Comparison of ENCODE assay signal across 1 cellular context in the genomic region with DNA sequence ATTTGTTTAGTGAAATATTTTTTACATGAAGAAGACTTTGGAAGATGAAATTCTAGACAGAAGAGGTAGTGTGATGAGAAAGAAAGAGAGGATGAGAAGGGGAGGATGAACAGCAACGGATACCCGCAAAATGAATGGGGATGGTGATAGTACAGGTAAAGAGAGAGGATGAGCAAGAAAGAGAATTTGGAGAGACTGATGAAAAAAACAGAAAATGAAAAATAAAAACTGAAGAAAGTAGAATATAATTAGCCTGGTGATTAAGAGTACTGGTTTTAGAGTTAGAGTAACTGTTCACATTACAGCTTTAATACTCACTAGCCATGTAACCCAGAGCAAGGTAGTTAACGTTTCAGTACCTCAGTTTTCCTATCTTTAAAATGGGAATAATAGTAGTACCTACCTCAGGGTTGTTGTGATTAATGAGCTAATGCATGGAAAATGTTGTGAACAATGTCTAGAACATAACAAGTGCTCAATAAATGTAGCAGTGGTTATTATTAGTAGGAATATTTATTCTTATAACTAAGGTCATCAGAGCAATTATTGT.
TF ChIP-seq lines count a peak whose summit lies in the region.

No MANE protein-coding gene starts in this region.

TF ChIP-seq in IMR-90, 13 proteins besides CTCF, POLR2A, EP300 and RAD21:
- TF ChIP-seq MAZ (IDR thresholded peaks at IDR 0.05; ENCODE audit: borderline replicate concordance, low read depth, low read length), result no peak
- no peak for TF ChIP-seq CEBPB (IDR thresholded peaks at IDR 0.05; ENCODE audit: low read depth, low read length)
- TF ChIP-seq BHLHE40 (IDR thresholded peaks at IDR 0.05; ENCODE audit: low read depth, low read length), result no peak
- TF ChIP-seq CHD1 (IDR thresholded peaks at IDR 0.05; ENCODE audit: low read depth, low read length), result no peak
- no peak for TF ChIP-seq NFE2L2 (IDR thresholded peaks at IDR 0.05; ENCODE audit: low read depth, low read length)
- TF ChIP-seq RCOR1 (IDR thresholded peaks at IDR 0.05; ENCODE audit: insufficient replicate concordance, low read length), result no peak
- TF ChIP-seq, protein P1, sequence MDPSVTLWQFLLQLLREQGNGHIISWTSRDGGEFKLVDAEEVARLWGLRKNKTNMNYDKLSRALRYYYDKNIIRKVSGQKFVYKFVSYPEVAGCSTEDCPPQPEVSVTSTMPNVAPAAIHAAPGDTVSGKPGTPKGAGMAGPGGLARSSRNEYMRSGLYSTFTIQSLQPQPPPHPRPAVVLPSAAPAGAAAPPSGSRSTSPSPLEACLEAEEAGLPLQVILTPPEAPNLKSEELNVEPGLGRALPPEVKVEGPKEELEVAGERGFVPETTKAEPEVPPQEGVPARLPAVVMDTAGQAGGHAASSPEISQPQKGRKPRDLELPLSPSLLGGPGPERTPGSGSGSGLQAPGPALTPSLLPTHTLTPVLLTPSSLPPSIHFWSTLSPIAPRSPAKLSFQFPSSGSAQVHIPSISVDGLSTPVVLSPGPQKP (IDR thresholded peaks at IDR 0.05; ENCODE audit: borderline replicate concordance, low read depth, low read length), result no peak
- TF ChIP-seq RFX5 (IDR thresholded peaks at IDR 0.05; ENCODE audit: low read depth, low read length), result no peak
- TF ChIP-seq, protein P2, sequence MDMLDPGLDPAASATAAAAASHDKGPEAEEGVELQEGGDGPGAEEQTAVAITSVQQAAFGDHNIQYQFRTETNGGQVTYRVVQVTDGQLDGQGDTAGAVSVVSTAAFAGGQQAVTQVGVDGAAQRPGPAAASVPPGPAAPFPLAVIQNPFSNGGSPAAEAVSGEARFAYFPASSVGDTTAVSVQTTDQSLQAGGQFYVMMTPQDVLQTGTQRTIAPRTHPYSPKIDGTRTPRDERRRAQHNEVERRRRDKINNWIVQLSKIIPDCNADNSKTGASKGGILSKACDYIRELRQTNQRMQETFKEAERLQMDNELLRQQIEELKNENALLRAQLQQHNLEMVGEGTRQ (IDR thresholded peaks at IDR 0.05; ENCODE audit: low read depth, low read length), result no peak
- no peak for TF ChIP-seq MAFK (IDR thresholded peaks at IDR 0.05; ENCODE audit: low read depth, low read length)
- TF ChIP-seq SMC3 (IDR thresholded peaks at IDR 0.05; ENCODE audit: low read depth, low read length), result no peak
- no peak for TF ChIP-seq FOS (IDR thresholded peaks at IDR 0.05; ENCODE audit: low read depth, low read length)
- TF ChIP-seq MXI1 (IDR thresholded peaks at IDR 0.05; ENCODE audit: borderline replicate concordance, low read depth, low read length), result no peak
TF ChIP-seq in IMR-90: peak in this region for 0.
